Comparison of ENCODE assay signal across 8 cellular contexts in the genomic region with DNA sequence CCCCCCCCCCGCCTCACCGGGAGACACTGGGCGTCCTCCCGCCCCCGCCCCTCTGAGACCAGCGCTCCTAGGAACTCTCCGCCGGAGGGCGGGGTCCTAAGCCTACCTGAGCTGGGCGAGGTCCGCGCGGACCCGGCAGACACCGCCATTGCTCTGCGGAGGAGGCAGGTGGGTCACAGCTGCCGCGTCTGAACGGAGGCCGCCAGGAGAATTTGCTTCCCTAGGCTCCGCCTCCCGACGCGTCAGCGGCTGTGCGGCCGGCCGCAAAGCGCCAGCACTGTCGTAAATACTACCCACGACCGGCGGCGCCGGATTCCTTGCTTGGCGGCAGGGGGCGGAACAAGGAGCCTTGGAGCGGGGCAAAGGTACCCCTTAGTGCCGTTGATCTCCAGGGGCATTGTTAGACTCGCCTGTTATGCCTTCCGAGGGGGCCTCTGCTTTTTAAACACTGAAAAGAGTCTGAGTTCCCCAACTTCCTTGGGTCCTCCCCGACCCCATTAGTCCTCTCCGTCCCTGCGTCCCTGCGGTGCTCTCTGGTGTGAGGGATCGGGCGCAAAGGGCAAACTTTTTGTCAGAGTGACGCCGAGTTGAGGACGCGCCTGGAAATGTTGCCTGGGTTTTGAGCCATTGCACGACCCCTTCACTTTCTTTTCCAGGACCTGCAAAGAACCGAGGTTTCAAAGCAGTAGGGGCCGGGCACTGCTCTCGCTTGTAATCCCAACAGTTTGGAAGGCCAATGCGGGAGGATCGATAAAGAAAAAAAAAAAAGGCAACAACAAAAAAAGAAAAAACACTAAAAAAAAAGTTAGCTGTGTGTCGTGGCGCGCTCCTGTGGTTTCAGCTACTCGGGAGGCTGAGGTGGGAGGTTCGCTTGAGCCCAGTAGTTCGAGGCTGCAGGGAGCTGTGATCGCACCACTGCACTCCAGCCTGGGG. TPM values are rescaled to one million over a fixed set of nuclear protein-coding genes. Genes with fewer than 3 reads are reported as not detected.
DNase-seq lines count a peak whose midpoint lies in the region; ATAC-seq, FAIRE-seq and TF ChIP-seq lines count a peak whose summit lies in the region.

A gene (minus strand): TSS at position 214 of the 933 bp plus-strand sequence. CDS start 65 bp downstream, at position 149.

- peak within 1 kb of the TSS; percentile 94 for H3K27ac Mint-ChIP-seq in activated naive CD8-positive, alpha-beta T cell treated with anti-CD3 and anti-CD28 coated beads, Interleukin-2, amount 50 U/mL, for 24 hours

- H3K4me3 Mint-ChIP-seq in activated naive CD8-positive, alpha-beta T cell treated with anti-CD3 and anti-CD28 coated beads, Interleukin-2, amount 50 U/mL, for 24 hours, result peak within 1 kb of the TSS; percentile 94

- TF ChIP-seq EP300 in transverse colon (IDR thresholded peaks at IDR 0.05; ENCODE audit: low read depth), result no peak

- peak in 2 of 5 experiments; percentile 21 to 31 for TF ChIP-seq CTCF in transverse colon (IDR thresholded peaks at IDR 0.05)

- H3K27me3 ChIP-seq in transverse colon, result no peaks in the 10 kb centered on the region

- H3K27me3 Mint-ChIP-seq in activated naive CD8-positive, alpha-beta T cell treated with anti-CD3 and anti-CD28 coated beads, Interleukin-2, amount 50 U/mL, for 24 hours, result no peaks in the 10 kb centered on the region

- H3K36me3 ChIP-seq in transverse colon, result no peaks in the 10 kb centered on the region

- in situ Hi-C loops in transverse colon (cut with MboI; ENCODE audit: low pct_ligation_motif_present in 1 of 4, low pct_unique_long_range_greater_than_20kb in 1 of 4, low sequenced_read_pairs in 3 of 4), result no loop called here

- peak within 1 kb of the TSS; percentile 86 to 92 (median 90) for H3K27ac ChIP-seq in transverse colon

- TF ChIP-seq POLR2A in GM12891 (IDR thresholded peaks at IDR 0.05; ENCODE audit: low read depth, low read length), result peak; percentile 93
- peak; percentile 93 for TF ChIP-seq POLR2A in transverse colon (IDR thresholded peaks at IDR 0.05)

- H3K9me3 ChIP-seq in transverse colon, result no peaks in the 10 kb centered on the region

- peaks cover 7% of the 10 kb centered on the region for H3K36me3 Mint-ChIP-seq in activated naive CD8-positive, alpha-beta T cell treated with anti-CD3 and anti-CD28 coated beads, Interleukin-2, amount 50 U/mL, for 24 hours (ENCODE audit: low read depth)

- peak within 1 kb of the TSS; percentile 17 to 83 (median 76) for H3K4me3 ChIP-seq in transverse colon

- peak; percentile 93 for ATAC-seq in HG02798 (IDR thresholded peaks at IDR 0.05; ENCODE audit: poor library complexity, unreplicated experiment)
- ATAC-seq in activated naive CD8-positive, alpha-beta T cell treated with anti-CD3 and anti-CD28 coated beads, Interleukin-2, amount 50 U/mL, for 24 hours, result peak; percentile 96

- intact Hi-C loops in cardiac septum (cut with DNase I) (loop anchor here (1.0 to 5.0 kb wide), 2 partner anchors 22 to 41 kb away; a partner anchor contains a TSS), transverse colon (cut with DNase I; ENCODE audit: low total_unique reads) (no loop called here)

- DNase-seq in GM12891 (ENCODE audit: insufficient read length, low spot score) (peak; percentile 88), NCI-H1436 treated with DMSO at 0.1 percent for 48 hours (lab: John Stamatoyannopoulos, UW) (peak; percentile 80), T follicular helper cell (ENCODE audit: low read depth) (peak; percentile 92), cardiac septum (ENCODE audit: low spot score) (peak; percentile 98), pons (ENCODE audit: low spot score) (peak; percentile 92), transverse colon (peak; percentile 97)
- DNase-seq in activated naive CD8-positive, alpha-beta T cell treated with anti-CD3 and anti-CD28 coated beads, Interleukin-2, amount 50 U/mL, for 24 hours, result peak; percentile 97

- peak; percentile 91 for FAIRE-seq in GM12891 (lab: Jason Lieb, UNC)

- 5% methylated on average over 51 of the region's 64 CpGs; no CpG with 5 or more reads in 1 of the 2 donors for WGBS in transverse colon (ENCODE audit: low coverage in 1 of 2), 2 donors

- H3K9me3 Mint-ChIP-seq in activated naive CD8-positive, alpha-beta T cell treated with anti-CD3 and anti-CD28 coated beads, Interleukin-2, amount 50 U/mL, for 24 hours, result no peaks in the 10 kb centered on the region

- peaks cover 43% of the 10 kb centered on the region for H3K4me1 Mint-ChIP-seq in activated naive CD8-positive, alpha-beta T cell treated with anti-CD3 and anti-CD28 coated beads, Interleukin-2, amount 50 U/mL, for 24 hours

- peaks cover 9 to 28% (median 13%) of the 10 kb centered on the region in 4 donors for H3K4me1 ChIP-seq in transverse colon

TF ChIP-seq in GM12891, 5 proteins besides CTCF, POLR2A, EP300 and RAD21:
- TF ChIP-seq PAX5 (IDR thresholded peaks at IDR 0.05; ENCODE audit: insufficient read depth, low read length, severe bottlenecking) (peak; percentile 30), SPI1 (IDR thresholded peaks at IDR 0.05; ENCODE audit: low read depth, low read length) (0 out of 2 replicates have a peak, but pooled peaks have one; percentile 27), POLR2AphosphoS5 (IDR thresholded peaks at IDR 0.05; ENCODE audit: low read depth, low read length) (peak; percentile 91), TAF1 (IDR thresholded peaks at IDR 0.05; ENCODE audit: low read depth, low read length) (peak; percentile 89), POU2F2 (IDR thresholded peaks at IDR 0.05; ENCODE audit: low read depth, low read length) (peak; percentile 72)

RNA-seq across cellular contexts. Expression of the gene that starts here (rescaled TPM):
- 19.4 TPM for polyA plus RNA-seq in GM12891 (2012; ENCODE audit: low read depth, missing spikeins)
- 23.3 TPM for total RNA-seq in cardiac septum
- 10 to 100 TPM in 3 of 4 donors, 1 to 10 TPM in 1; 7.9 to 31.3 (median 23.5) TPM for total RNA-seq in transverse colon

Comparison
In these comparisons a context has a peak if more than half of its experiments do, and no peak if none do; other contexts are left out.
1. Peak in every context shown above with its lines: DNase-seq, ATAC-seq, H3K4me3 ChIP-seq and H3K27ac ChIP-seq.